In the genomic region with DNA sequence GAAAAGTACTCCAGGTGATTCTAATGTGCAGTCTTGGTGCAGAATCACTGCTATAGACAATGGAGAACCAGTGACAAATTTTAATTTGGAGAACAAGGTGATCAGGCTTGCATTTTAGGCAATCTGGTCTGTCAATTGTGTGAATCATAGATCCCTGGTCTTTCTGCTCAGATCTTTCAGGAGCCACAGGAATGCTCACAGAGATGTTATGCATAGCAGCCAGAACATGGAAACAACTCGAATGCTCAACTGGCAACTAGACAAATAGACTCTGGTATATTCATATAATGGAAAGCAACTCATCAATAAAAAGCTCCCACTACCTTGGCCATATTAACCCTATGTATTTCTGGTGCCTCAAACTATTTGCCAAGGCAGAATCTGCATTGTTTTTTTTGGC, we compare ENCODE assay signal across 17 cellular contexts.
DNase-seq lines count a peak whose midpoint lies in the region; ATAC-seq, FAIRE-seq and TF ChIP-seq lines count a peak whose summit lies in the region.
"Had no signal": no experiment of that assay in that cellular context is flagged by ENCODE, and none has a peak within 500 bp of the region (broad histone marks: within the 10 kb centered on the region; RNA-seq: fewer than 3 reads in every experiment).

No MANE protein-coding gene starts in this region.

- DNase-seq in AG08396 (ENCODE audit: low spot score) (peak; percentile 55), HFFc6 (peak; percentile 63), bronchial epithelial cell (ENCODE audit: low read depth) (peak; percentile 20), iris pigment epithelial cell (ENCODE audit: low read depth) (peak; percentile 83), SIG-M5 treated with dmso at 0.1 percent for 504 hours (lab: John Stamatoyannopoulos, UW; ENCODE audit: unreplicated experiment) (no peak), H4 (ENCODE audit: low spot score) (no peak)
- DNase-seq: H7, NCI-H1048, NCI-H1694, NCI-H446, NCI-H748 treated with DMSO at 0.1 percent for 48 hours, PC-3 had no signal

- no peaks in the 10 kb centered on the region for H3K36me3 ChIP-seq in bronchial epithelial cell (ENCODE audit: control insufficient read depth, insufficient read depth, low read length)
- H3K36me3 ChIP-seq: BLaER1 treated with 17β-estradiol and CSF1 and Interleukin-3, amounts not matched to agents 10 nM and 100 nM had no signal

- no peaks in the 10 kb centered on the region for H3K27me3 ChIP-seq in bronchial epithelial cell (ENCODE audit: control insufficient read depth, insufficient read depth, low read length)
- H3K27me3 ChIP-seq: BLaER1 treated with 17β-estradiol and CSF1 and Interleukin-3, amounts not matched to agents 10 nM and 100 nM had no signal

- peaks cover 2% of the 10 kb centered on the region for H3K27me3 Mint-ChIP-seq in HFFc6 (ENCODE audit: insufficient read depth)
- H3K27me3 Mint-ChIP-seq: IgD-negative memory B cell had no signal

- H3K4me3 ChIP-seq in bronchial epithelial cell (ENCODE audit: low read depth, low read length), result no peak overlapping the region
- H3K4me3 ChIP-seq: A549; BLaER1 treated with 17β-estradiol and CSF1 and Interleukin-3, amounts not matched to agents 10 nM and 100 nM had no signal

- H3K4me1 Mint-ChIP-seq in HFFc6 (ENCODE audit: low read depth), result peaks cover 13% of the 10 kb centered on the region
- H3K4me1 Mint-ChIP-seq: IgD-negative memory B cell had no signal

- H3K4me3 Mint-ChIP-seq in HFFc6, result no peak overlapping the region
- H3K4me3 Mint-ChIP-seq: IgD-negative memory B cell had no signal

- FAIRE-seq in bronchial epithelial cell (lab: Jason Lieb, UNC), result no peak
- FAIRE-seq: A549 had no signal

- H3K9me3 Mint-ChIP-seq in HFFc6, result no peaks in the 10 kb centered on the region

- ATAC-seq in GM21360 (IDR thresholded peaks at IDR 0.05; ENCODE audit: unreplicated experiment), result no peak
- no peak for ATAC-seq in HG02840 (IDR thresholded peaks at IDR 0.05; ENCODE audit: low FRiP score, unreplicated experiment)
- ATAC-seq: A549, PC-3 had no signal

- TF ChIP-seq CTCF in HFFc6 (IDR thresholded peaks at IDR 0.05) (no peak), bronchial epithelial cell (IDR thresholded peaks at IDR 0.05; ENCODE audit: insufficient read depth, low read length, severe bottlenecking) (no peak)

- no peaks in the 10 kb centered on the region for H3K36me3 Mint-ChIP-seq in HFFc6 (ENCODE audit: low read depth)
- H3K36me3 Mint-ChIP-seq: IgD-negative memory B cell had no signal

- H3K27ac Mint-ChIP-seq in HFFc6, result no peak overlapping the region
- H3K27ac Mint-ChIP-seq: IgD-negative memory B cell had no signal

Comparison
In these comparisons a context has a peak if more than half of its experiments do, and no peak if none do; other contexts are left out.
1. DNase-seq: peak in AG08396 (single experiment), HFFc6 (single experiment), bronchial epithelial cell (single experiment) and iris pigment epithelial cell (single experiment); none in SIG-M5 treated with dmso at 0.1 percent for 504 hours (single experiment) and H4 (single experiment).